In genomic region chr2:127423476-127423840, GRCh38 we compare ENCODE assay signal across 9 cellular contexts. TPM values are rescaled to one million over a fixed set of nuclear protein-coding genes. Genes with fewer than 3 reads are reported as not detected.
DNase-seq lines count a peak whose midpoint lies in the region; ATAC-seq and TF ChIP-seq lines count a peak whose summit lies in the region.
"Had no signal": no experiment of that assay in that cellular context is flagged by ENCODE, and none has a peak within 500 bp of the region (broad histone marks: within the 10 kb centered on the region; RNA-seq: fewer than 3 reads in every experiment).

No MANE protein-coding gene starts in this region.

- H3K4me1 ChIP-seq in mammary epithelial cell (ENCODE audit: insufficient read depth, low read length): peaks cover 9% of the 10 kb centered on the region

- no peak overlapping the region for H3K27ac Mint-ChIP-seq in naive thymus-derived CD8-positive, alpha-beta T cell
- H3K27ac Mint-ChIP-seq: natural killer cell had no signal

- no TSS peak for BruUV-seq in mammary epithelial cell (replicated peaks; lab: Mats Ljungman, UMichigan)

- TF ChIP-seq CTCF in mammary epithelial cell (conservative IDR thresholded peaks at IDR 0.05 in 1 of 2, IDR thresholded peaks at IDR 0.05 in 1 of 2; ENCODE audit: extremely low read depth in 1 of 2, insufficient read depth in 1 of 2, low read depth in 1 of 2, low read length in 2 of 2): peak in 1 of 2 donors; percentile 6

- POLR2A ChIA-PET in naive thymus-derived CD8-positive, alpha-beta T cell (lab: Charles Lee): interaction anchor here (0.6 to 1.6 kb wide), 3 partner anchors 32 to 360 kb away, joined by 3 to 4 read pairs (median 3); no protein-coding TSS in a partner anchor

- H3K4me2 ChIP-seq in mammary epithelial cell (ENCODE audit: insufficient read depth, low read depth, low read length): peak overlapping the region; percentile 98

- peak overlapping the region in 9 of 10 donors; percentile 5 to 63 (median 44) for H3K4me3 Mint-ChIP-seq in naive thymus-derived CD8-positive, alpha-beta T cell
- H3K4me3 Mint-ChIP-seq: natural killer cell had no signal

- in situ Hi-C loops in mammary epithelial cell (cut with MboI; ENCODE audit: low sequenced_read_pairs in 2 of 2): no loop called here

- no peak overlapping the region for H3K27ac ChIP-seq in mammary epithelial cell (ENCODE audit: insufficient read depth, low read depth, low read length)

- no peak overlapping the region for H3K9ac ChIP-seq in mammary epithelial cell (ENCODE audit: insufficient read depth, low read length)

- 0% methylated on average over 5 of the region's 30 CpGs for WGBS in mammary epithelial cell (ENCODE audit: low coverage, missing lambda C conversion rate)

- ATAC-seq in naive thymus-derived CD8-positive, alpha-beta T cell: peak; percentile 59 to 60
- ATAC-seq in HG03045 (IDR thresholded peaks at IDR 0.05; ENCODE audit: unreplicated experiment): no peak

- no peaks in the 10 kb centered on the region for H3K9me3 ChIP-seq in mammary epithelial cell (replicated peaks; ENCODE audit: insufficient read depth, low read length)

- H3K79me2 ChIP-seq in mammary epithelial cell (ENCODE audit: insufficient read depth, low read length): no peaks in the 10 kb centered on the region

- DNase-seq in DMS53 treated with DMSO at 0.1 percent for 48 hours (lab: John Stamatoyannopoulos, UW; ENCODE audit: unreplicated experiment) (peak; percentile 27), NCI-H1105 (lab: John Stamatoyannopoulos, UW) (peak; percentile 48), mammary epithelial cell (peak; percentile 64), germinal center (ENCODE audit: low spot score) (no peak), SIG-M5 treated with dmso at 0.1 percent for 504 hours (lab: John Stamatoyannopoulos, UW; ENCODE audit: unreplicated experiment) (no peak), H4 (ENCODE audit: low spot score) (no peak)
- peak in 1 of 10 donors; percentile 16 for DNase-seq in naive thymus-derived CD8-positive, alpha-beta T cell
- DNase-seq: natural killer cell had no signal

- peaks cover 2 to 16% (median 9%) of the 10 kb centered on the region in 4 donors for H3K4me1 Mint-ChIP-seq in naive thymus-derived CD8-positive, alpha-beta T cell

- CTCF ChIA-PET in mammary epithelial cell (lab: Charles Lee; ENCODE audit: low non-redundant PET): interaction anchor here (0.6 kb wide), 1 partner anchor 98 kb away, joined by 4 read pairs; no protein-coding TSS in a partner anchor

- H3K27me3 Mint-ChIP-seq in naive thymus-derived CD8-positive, alpha-beta T cell: peaks cover 14 to 58% (median 37%) of the 10 kb centered on the region in 5 donors

- H2AFZ ChIP-seq in mammary epithelial cell (ENCODE audit: low read depth, low read length): peak overlapping the region; percentile 82

- peaks cover 5% of the 10 kb centered on the region for H3K27me3 ChIP-seq in mammary epithelial cell (ENCODE audit: insufficient read depth, low read length)

- peaks cover 0 to 5% (median 0%) of the 10 kb centered on the region in 3 donors for H3K36me3 Mint-ChIP-seq in naive thymus-derived CD8-positive, alpha-beta T cell
- H3K36me3 Mint-ChIP-seq: natural killer cell had no signal

- intact Hi-C loops in mammary epithelial cell (cut with micrococcal nuclease): loop anchor here (5.0 kb wide), 1 partner anchor 361 kb away; no protein-coding TSS in a partner anchor

- H3K36me3 ChIP-seq in mammary epithelial cell (ENCODE audit: insufficient read depth, low read length): no peaks in the 10 kb centered on the region

- H3K9me3 Mint-ChIP-seq in naive thymus-derived CD8-positive, alpha-beta T cell: no peaks in the 10 kb centered on the region
- H3K9me3 Mint-ChIP-seq: natural killer cell had no signal

- dilution Hi-C loops in mammary epithelial cell (cut with HindIII; ENCODE audit: low sequenced_read_pairs): no loop called here

- no peaks in the 10 kb centered on the region for H4K20me1 ChIP-seq in mammary epithelial cell (ENCODE audit: insufficient read depth, low read length)

- peak overlapping the region; percentile 18 to 54 (median 50) for H3K4me3 ChIP-seq in mammary epithelial cell (replicated peaks in 1 of 3; ENCODE audit: insufficient read depth in 1 of 3, low read depth in 2 of 3, low read length in 3 of 3)

RNA-seq across cellular contexts. Expression of gene PROC, which starts 5.2 kb away (rescaled TPM):
- total RNA-seq in mammary epithelial cell: 1 to 10 TPM; 1.4 to 2.7 TPM
- polyA plus RNA-seq in mammary epithelial cell: 0.60 TPM
- not detected for polyA minus RNA-seq in mammary epithelial cell
- total RNA-seq in naive thymus-derived CD8-positive, alpha-beta T cell: not detected
- polyA plus RNA-seq in naive thymus-derived CD8-positive, alpha-beta T cell: not detected
- 1.3 and 2.6 TPM in 2 replicates for total RNA-seq in H4 (2014; rRNA removed; shearing (Covaris generic))
- total RNA-seq: natural killer cell had no signal

RNA-seq across cellular contexts. Expression of gene MAP3K2, which starts 35.7 kb away (rescaled TPM):
- total RNA-seq in mammary epithelial cell: 10 to 100 TPM; 50.4 to 65.5 TPM
- polyA plus RNA-seq in mammary epithelial cell: 7.8 TPM
- polyA minus RNA-seq in mammary epithelial cell: 39.6 TPM
- total RNA-seq in naive thymus-derived CD8-positive, alpha-beta T cell: 10 to 100 TPM; 75.0 to 80.6 TPM
- 10 to 100 TPM; 36.0 to 51.9 (median 40.8) TPM for polyA plus RNA-seq in naive thymus-derived CD8-positive, alpha-beta T cell
- total RNA-seq in H4 (2014; rRNA removed; shearing (Covaris generic)): 15.5 and 17.4 TPM in 2 replicates

Comparison
In these comparisons a context has a peak if more than half of its experiments do, and no peak if none do; other contexts are left out.
1. DNase-seq: peak in DMS53 treated with DMSO at 0.1 percent for 48 hours (single experiment), NCI-H1105 (single experiment) and mammary epithelial cell (single experiment); none in germinal center (single experiment), SIG-M5 treated with dmso at 0.1 percent for 504 hours (single experiment) and H4 (single experiment).